Comparison of ENCODE assay signal across 23 cellular contexts in the genomic region with DNA sequence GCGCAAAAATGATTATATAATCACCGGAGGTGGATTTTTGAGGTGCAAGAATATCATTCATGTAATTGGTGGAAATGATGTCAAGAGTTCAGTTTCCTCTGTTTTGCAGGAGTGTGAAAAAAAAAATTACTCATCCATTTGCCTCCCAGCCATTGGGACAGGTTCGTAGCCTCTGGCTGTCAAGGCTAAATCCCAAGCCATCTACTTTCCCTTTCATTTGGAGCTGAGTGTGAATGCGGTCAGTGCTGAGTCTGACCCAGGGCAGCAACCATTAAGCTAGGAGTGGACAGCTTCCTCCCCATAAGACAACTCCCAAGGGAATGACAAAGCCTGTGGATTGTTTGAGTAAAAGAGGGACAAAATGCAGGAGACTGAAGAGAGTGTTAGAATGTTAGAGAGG.
"Had no signal": no experiment of that assay in that cellular context is flagged by ENCODE, and none has a peak within 500 bp of the region (broad histone marks: within the 10 kb centered on the region; RNA-seq: fewer than 3 reads in every experiment).

No MANE protein-coding gene starts in this region.

- H3K27me3 ChIP-seq: left lung, tibial artery had no signal

- H3K4me1 ChIP-seq: left lung, tibial artery had no signal

- H3K9me3 ChIP-seq: left lung, tibial artery had no signal

- H3K4me3 ChIP-seq: coronary artery, left lung, tibial artery had no signal

- H3K9me3 Mint-ChIP-seq: activated T-cell treated with anti-CD3 and anti-CD28 coated beads, Interleukin-2, amount 50 U/mL, for 24 hours; activated T-helper 17 cell treated with anti-CD3 and anti-CD28 coated beads, Interleukin-2, amount 50 U/mL, for 72 hours; natural killer cell; stimulated activated naive CD8-positive, alpha-beta T cell treated with anti-CD3 and anti-CD28 coated beads, Interleukin-15, Interleukin-2, amounts not matched to agents 100 ng/mL and 50 ng/mL, for 24 hours had no signal

- DNase-seq: activated CD4-positive, alpha-beta T cell treated with anti-CD3 and anti-CD28 coated beads for 1 hour; activated CD4-positive, alpha-beta T cell treated with anti-CD3 and anti-CD28 coated beads, Interleukin-2, amount 50 U/mL, for 1 hour; activated CD8-positive, alpha-beta T cell treated with anti-CD3 and anti-CD28 coated beads, Interleukin-2, amount 10 ng/mL, durations not matched to agents 7 days and 5 days; activated naive CD4-positive, alpha-beta T cell treated with Interleukin-2 at 50 U/mL for 16 hours; activated naive CD8-positive, alpha-beta T cell treated with anti-CD3 and anti-CD28 coated beads, Interleukin-2, amount 10 ng/mL, durations not matched to agents 7 days and 5 days; activated T-cell treated with anti-CD3 and anti-CD28 coated beads, Interleukin-2, amount 50 U/mL, for 24 hours; amygdala; cerebellar nuclear complex; effector CD8-positive, alpha-beta T cell; foreskin melanocyte; glutamatergic neuron; hippocampal formation; kidney glomerular epithelial cell; left lung; midbrain; natural killer cell; stimulated activated CD4-positive, alpha-beta T cell treated with anti-CD3 and anti-CD28 coated beads, Interleukin-4, amount 100 ng/mL, for 24 hours; substantia nigra; tibial artery had no signal

- ATAC-seq: activated CD8-positive, alpha-beta T cell treated with anti-CD3 and anti-CD28 coated beads, Interleukin-2, amount 10 ng/mL, durations not matched to agents 7 days and 5 days; activated T-helper 17 cell treated with anti-CD3 and anti-CD28 coated beads, Interleukin-2, amount 50 U/mL, for 72 hours; esophagus mucosa; left lung; natural killer cell had no signal

- H3K27ac Mint-ChIP-seq: activated CD8-positive, alpha-beta T cell treated with anti-CD3 and anti-CD28 coated beads, Interleukin-2, amount 10 ng/mL, durations not matched to agents 7 days and 5 days; activated naive CD8-positive, alpha-beta T cell treated with anti-CD3 and anti-CD28 coated beads, Interleukin-2, amount 10 ng/mL, durations not matched to agents 7 days and 5 days; activated T-cell treated with anti-CD3 and anti-CD28 coated beads, Interleukin-2, amount 50 U/mL, for 24 hours; activated T-helper 17 cell treated with anti-CD3 and anti-CD28 coated beads, Interleukin-2, amount 50 U/mL, for 72 hours; natural killer cell; stimulated activated naive CD8-positive, alpha-beta T cell treated with anti-CD3 and anti-CD28 coated beads, Interleukin-15, Interleukin-2, amounts not matched to agents 100 ng/mL and 50 ng/mL, for 24 hours had no signal

- H3K4me3 Mint-ChIP-seq: activated CD8-positive, alpha-beta T cell treated with anti-CD3 and anti-CD28 coated beads, Interleukin-2, amount 10 ng/mL, durations not matched to agents 7 days and 5 days; activated naive CD8-positive, alpha-beta T cell treated with anti-CD3 and anti-CD28 coated beads, Interleukin-2, amount 10 ng/mL, durations not matched to agents 7 days and 5 days; activated T-cell treated with anti-CD3 and anti-CD28 coated beads, Interleukin-2, amount 50 U/mL, for 24 hours; activated T-helper 17 cell treated with anti-CD3 and anti-CD28 coated beads, Interleukin-2, amount 50 U/mL, for 72 hours; natural killer cell; stimulated activated naive CD8-positive, alpha-beta T cell treated with anti-CD3 and anti-CD28 coated beads, Interleukin-15, Interleukin-2, amounts not matched to agents 100 ng/mL and 50 ng/mL, for 24 hours had no signal

- H3K27ac ChIP-seq: coronary artery, left lung, tibial artery had no signal

- H3K27me3 Mint-ChIP-seq: activated naive CD8-positive, alpha-beta T cell treated with anti-CD3 and anti-CD28 coated beads, Interleukin-2, amount 10 ng/mL, durations not matched to agents 7 days and 5 days; activated T-cell treated with anti-CD3 and anti-CD28 coated beads, Interleukin-2, amount 50 U/mL, for 24 hours; activated T-helper 17 cell treated with anti-CD3 and anti-CD28 coated beads, Interleukin-2, amount 50 U/mL, for 72 hours; stimulated activated naive CD8-positive, alpha-beta T cell treated with anti-CD3 and anti-CD28 coated beads, Interleukin-15, Interleukin-2, amounts not matched to agents 100 ng/mL and 50 ng/mL, for 24 hours had no signal
